In genomic region chrX:16671005-16671404, GRCh38 we compare ENCODE assay signal across 8 cellular contexts. TPM values are rescaled to one million over a fixed set of nuclear protein-coding genes. Genes with fewer than 3 reads are reported as not detected.
A peak's percentile ranks its signal among the peaks of the same experiment; 100 is the strongest.
DNase-seq lines count a peak whose midpoint lies in the region; ATAC-seq and TF ChIP-seq lines count a peak whose summit lies in the region.

No MANE protein-coding gene starts in this region.

- POLR2A ChIA-PET in Panc1 (lab: Charles Lee): no interaction called here

- peaks cover 68% of the 10 kb centered on the region for H3K36me3 Mint-ChIP-seq in nephron (ENCODE audit: low read depth)
- peaks cover 6 to 11% of the 10 kb centered on the region in 2 donors for H3K36me3 Mint-ChIP-seq in stimulated activated naive B cell treated with anti-CD40 and anti-IgM and Interleukin-4, amounts not matched to agents 10 μg/mL and 1 μg/mL and 100 μg/mL, for 72 hours

- peak overlapping the region in 1 of 3 experiments; percentile 1 for H3K27ac Mint-ChIP-seq in nephron
- no peak overlapping the region for H3K27ac Mint-ChIP-seq in stimulated activated naive B cell treated with anti-CD40 and anti-IgM and Interleukin-4, amounts not matched to agents 10 μg/mL and 1 μg/mL and 100 μg/mL, for 72 hours

- no TSS peak for BruUV-seq in Panc1 (replicated peaks; lab: Mats Ljungman, UMichigan)

- no peaks in the 10 kb centered on the region for H3K9me3 ChIP-seq in Panc1 (ENCODE audit: control insufficient read depth, insufficient read depth, low read depth, low read length)
- no peaks in the 10 kb centered on the region for H3K9me3 ChIP-seq in gastroesophageal sphincter

- in situ Hi-C loops in Panc1 (cut with HindIII; ENCODE audit: low pct_unique_long_range_greater_than_20kb, low sequenced_read_pairs): no loop called here

- no peak overlapping the region for H3K4me3 Mint-ChIP-seq in nephron
- H3K4me3 Mint-ChIP-seq in stimulated activated naive B cell treated with anti-CD40 and anti-IgM and Interleukin-4, amounts not matched to agents 10 μg/mL and 1 μg/mL and 100 μg/mL, for 72 hours: no peak overlapping the region

- CTCF ChIA-PET in Panc1 (lab: Charles Lee): no interaction called here

- H3K4me1 ChIP-seq in Panc1 (ENCODE audit: control insufficient read depth, insufficient read depth, low read length) (no peaks in the 10 kb centered on the region), gastroesophageal sphincter (no peaks in the 10 kb centered on the region)

- H3K36me3 ChIP-seq in Panc1 (ENCODE audit: control insufficient read depth, insufficient read depth, low read length) (no peaks in the 10 kb centered on the region), gastroesophageal sphincter (peaks cover 0 to 36% of the 10 kb centered on the region in 2 donors)

- peaks cover 3% of the 10 kb centered on the region for H3K27me3 Mint-ChIP-seq in nephron (ENCODE audit: low read depth)
- H3K27me3 Mint-ChIP-seq in stimulated activated naive B cell treated with anti-CD40 and anti-IgM and Interleukin-4, amounts not matched to agents 10 μg/mL and 1 μg/mL and 100 μg/mL, for 72 hours: no peaks in the 10 kb centered on the region

- intact Hi-C loops in Panc1 (cut with micrococcal nuclease; ENCODE audit: unreplicated experiment): loop anchor here (5.0 kb wide), 1 partner anchor 234 kb away; no protein-coding TSS in a partner anchor

- TF ChIP-seq POLR2A in gastroesophageal sphincter (IDR thresholded peaks at IDR 0.05): no peak

- no peaks in the 10 kb centered on the region for H3K4me1 Mint-ChIP-seq in nephron
- H3K4me1 Mint-ChIP-seq in stimulated activated naive B cell treated with anti-CD40 and anti-IgM and Interleukin-4, amounts not matched to agents 10 μg/mL and 1 μg/mL and 100 μg/mL, for 72 hours: no peaks in the 10 kb centered on the region

- ATAC-seq in Panc1 (0 out of 2 replicates have a peak, but pooled peaks have one; percentile 51), gastroesophageal sphincter (no peak)
- ATAC-seq in stimulated activated naive B cell treated with anti-CD40 and anti-IgM and Interleukin-4, amounts not matched to agents 10 μg/mL and 1 μg/mL and 100 μg/mL, for 72 hours (replicated peaks): no peak

- TF ChIP-seq CTCF in Panc1 (IDR thresholded peaks at IDR 0.05): peak; percentile 34; the same call in 1 of the 2 replicates
- peak; percentile 18 to 46 (median 33) for TF ChIP-seq CTCF in nephron (IDR thresholded peaks at IDR 0.05; ENCODE audit: unreplicated experiment in 3 of 3)
- peak in 2 of 4 experiments; percentile 30 to 38 for TF ChIP-seq CTCF in gastroesophageal sphincter (IDR thresholded peaks at IDR 0.05)

- H3K4me3 ChIP-seq in Panc1 (ENCODE audit: low read depth in 2 of 2, low read length in 2 of 2) (no peak overlapping the region), gastroesophageal sphincter (no peak overlapping the region)

- no peaks in the 10 kb centered on the region for H3K9me3 Mint-ChIP-seq in nephron
- no peaks in the 10 kb centered on the region for H3K9me3 Mint-ChIP-seq in stimulated activated naive B cell treated with anti-CD40 and anti-IgM and Interleukin-4, amounts not matched to agents 10 μg/mL and 1 μg/mL and 100 μg/mL, for 72 hours

- no peak for TF ChIP-seq EP300 in gastroesophageal sphincter (IDR thresholded peaks at IDR 0.05)

- H3K27me3 ChIP-seq in Panc1 (ENCODE audit: control insufficient read depth, insufficient read depth, low read length): no peaks in the 10 kb centered on the region
- H3K27me3 ChIP-seq in gastroesophageal sphincter: no peaks in the 10 kb centered on the region

- DNase-seq in CD1c-positive myeloid dendritic cell (ENCODE audit: extremely low spot score): peak; percentile 14
- DNase-seq in GM19238 (ENCODE audit: insufficient read length, low spot score): peak; percentile 10
- DNase-seq in Panc1 (ENCODE audit: low read depth, low spot score): no peak
- peak; percentile 63 for DNase-seq in dedifferentiated amniotic fluid mesenchymal stem cell (ENCODE audit: extremely low spot score)
- no peak for DNase-seq in ureter (ENCODE audit: low spot score)
- no peak for DNase-seq in stimulated activated naive B cell treated with anti-CD40 and anti-IgM and Interleukin-4, amounts not matched to agents 10 μg/mL and 1 μg/mL and 100 μg/mL, for 72 hours

- H3K27ac ChIP-seq in Panc1 (ENCODE audit: low read length) (no peak overlapping the region), gastroesophageal sphincter (no peak overlapping the region)

RNA-seq across cellular contexts. Expression of gene S100G, which starts 21.0 kb away (rescaled TPM):
- not detected for total RNA-seq in Panc1 (2021; ENCODE audit: unreplicated experiment)
- not detected for polyA plus RNA-seq in Panc1 (2012; ENCODE audit: insufficient read length)
- not detected for total RNA-seq in ureter
- total RNA-seq in gastroesophageal sphincter: not detected

RNA-seq across cellular contexts. Expression of gene CTPS2, which starts 41.5 kb away (rescaled TPM):
- 3.8 TPM for total RNA-seq in Panc1 (2021; ENCODE audit: unreplicated experiment)
- 5.5 TPM for polyA plus RNA-seq in Panc1 (2012; ENCODE audit: insufficient read length)
- total RNA-seq in ureter: 17.4 TPM
- total RNA-seq in gastroesophageal sphincter: 10 to 100 TPM; 12.1 to 20.5 (median 14.0) TPM

RNA-seq across cellular contexts. Expression of gene SYAP1, which starts 48.4 kb away (rescaled TPM):
- 23.4 TPM for total RNA-seq in Panc1 (2021; ENCODE audit: unreplicated experiment)
- 18.1 TPM for polyA plus RNA-seq in Panc1 (2012; ENCODE audit: insufficient read length)
- 27.3 TPM for total RNA-seq in ureter
- total RNA-seq in gastroesophageal sphincter: 10 to 100 TPM; 25.4 to 39.1 (median 30.4) TPM

Comparison
In these comparisons a context has a peak if more than half of its experiments do, and no peak if none do; other contexts are left out.
1. DNase-seq: peak in CD1c-positive myeloid dendritic cell (single experiment), GM19238 (single experiment) and dedifferentiated amniotic fluid mesenchymal stem cell (single experiment); none in Panc1 (single experiment), ureter (single experiment) and stimulated activated naive B cell treated with anti-CD40 and anti-IgM and Interleukin-4, amounts not matched to agents 10 μg/mL and 1 μg/mL and 100 μg/mL, for 72 hours (single experiment).